ENCODE assay signal across 8 cellular contexts in the genomic region with DNA sequence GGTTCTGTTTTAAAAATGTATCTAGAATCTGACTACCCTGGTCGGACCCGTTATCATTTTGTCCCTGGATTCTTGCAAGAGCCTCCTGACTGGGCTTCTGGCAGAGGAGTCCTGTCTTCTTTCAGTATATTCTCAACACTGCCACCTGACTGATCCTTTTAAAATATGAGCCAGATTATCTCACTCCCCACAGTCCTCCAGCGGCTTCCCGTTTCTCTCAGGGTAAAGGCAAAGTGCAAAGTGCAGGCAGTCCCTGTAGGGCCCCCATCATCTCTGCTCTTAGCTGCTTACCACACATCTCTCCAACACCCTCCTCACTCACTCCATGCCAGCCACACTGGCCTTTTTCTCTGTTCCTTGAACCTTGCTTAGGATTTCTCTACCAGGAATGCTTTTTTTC. TPM values are rescaled to one million over a fixed set of nuclear protein-coding genes. Genes with fewer than 3 reads are reported as not detected.
DNase-seq lines count a peak whose midpoint lies in the region; ATAC-seq and TF ChIP-seq lines count a peak whose summit lies in the region.

No MANE protein-coding gene starts in this region.

- no peak; the same call in 2 of the 3 replicates for ATAC-seq in GM23338
- no peak for ATAC-seq in T-helper 17 cell
- peak; percentile 32 for ATAC-seq in Right ventricle myocardium superior (ENCODE audit: poor library complexity)
- ATAC-seq in GM21723 (IDR thresholded peaks at IDR 0.05; ENCODE audit: unreplicated experiment), result no peak

- intact Hi-C loops in Right ventricle myocardium superior (cut with DNase I), result no loop called here

- no peaks in the 10 kb centered on the region for H3K9me3 Mint-ChIP-seq in GM23338

- H3K4me1 Mint-ChIP-seq in GM23338, result peaks cover 23% of the 10 kb centered on the region
- H3K4me1 Mint-ChIP-seq in T-helper 17 cell, result peaks cover 44% of the 10 kb centered on the region

- H3K36me3 ChIP-seq in GM23338 (ENCODE audit: insufficient read depth) (no peaks in the 10 kb centered on the region), rectal smooth muscle tissue (ENCODE audit: control insufficient read depth, insufficient read depth, low read length) (peaks cover 2% of the 10 kb centered on the region)

- H3K27ac ChIP-seq in GM23338 (ENCODE audit: low read depth), result no peak overlapping the region
- H3K27ac ChIP-seq in rectal smooth muscle tissue (ENCODE audit: low read depth, low read length), result peak overlapping the region; percentile 83

- H3F3A ChIP-seq in GM23338 (replicated peaks; ENCODE audit: low read depth), result no peaks in the 10 kb centered on the region

- CTCF ChIA-PET in HEK293T (lab: Yijun Ruan, JAX), result interaction anchor here (1.3 kb wide), 1 partner anchor 16 kb away, joined by 3 read pairs; no protein-coding TSS in a partner anchor

- H3K4me3 Mint-ChIP-seq in GM23338 (no peak overlapping the region; the same call in 2 of the 3 replicates), T-helper 17 cell (peak overlapping the region; percentile 66)

- H3K4me1 ChIP-seq in GM23338 (ENCODE audit: insufficient read depth), result no peaks in the 10 kb centered on the region; the same call in 1 of the 2 replicates
- peaks cover 52% of the 10 kb centered on the region for H3K4me1 ChIP-seq in rectal smooth muscle tissue (ENCODE audit: control insufficient read depth, insufficient read depth, low read length)

- no peak for TF ChIP-seq CTCF in GM23338 (conservative IDR thresholded peaks at IDR 0.05; ENCODE audit: low read depth in 2 of 2)

- POLR2A ChIA-PET in HEK293T (lab: Yijun Ruan, JAX), result no interaction called here

- no peaks in the 10 kb centered on the region for H3K9me3 ChIP-seq in T-helper 17 cell (ENCODE audit: control insufficient read depth, low read length, poor library complexity, severe bottlenecking)

- no peaks in the 10 kb centered on the region for H4K20me1 ChIP-seq in GM23338 (replicated peaks; ENCODE audit: insufficient read depth)

- peak overlapping the region; percentile 24; the same call in 1 of the 2 replicates for H2AFZ ChIP-seq in GM23338

- H3K4me3 ChIP-seq in GM23338, result no peak overlapping the region
- H3K4me3 ChIP-seq in rectal smooth muscle tissue (ENCODE audit: low read length), result peak overlapping the region; percentile 25

- DNase-seq in GM23338 (ENCODE audit: low spot score) (no peak), T-helper 17 cell (no peak), Right ventricle myocardium superior (peak; percentile 46), HEK293T (ENCODE audit: extremely low spot score) (no peak), HK-2 (ENCODE audit: unreplicated experiment) (no peak)
- no peak for DNase-seq in activated CD8-positive, alpha-beta memory T cell treated with anti-CD3 and anti-CD28 coated beads, Interleukin-2, amount 50 U/mL, for 4 hours

- H3K27me3 Mint-ChIP-seq in GM23338 (ENCODE audit: insufficient read depth, low read depth, poor library complexity) (no peaks in the 10 kb centered on the region), T-helper 17 cell (no peaks in the 10 kb centered on the region)

- H3K79me2 ChIP-seq in GM23338 (replicated peaks; ENCODE audit: insufficient read depth), result no peaks in the 10 kb centered on the region

- H3K27me3 ChIP-seq in GM23338 (ENCODE audit: insufficient read depth) (no peaks in the 10 kb centered on the region), rectal smooth muscle tissue (ENCODE audit: control insufficient read depth, insufficient read depth, low read length) (no peaks in the 10 kb centered on the region)

- H3K9ac ChIP-seq in rectal smooth muscle tissue (ENCODE audit: low read length), result no peak overlapping the region

- H3K9me2 ChIP-seq in GM23338 (ENCODE audit: insufficient read depth), result no peaks in the 10 kb centered on the region

- H3K4me2 ChIP-seq in GM23338, result no peak overlapping the region

- H3K36me3 Mint-ChIP-seq in GM23338 (ENCODE audit: low read depth), result no peaks in the 10 kb centered on the region
- peaks cover 7% of the 10 kb centered on the region for H3K36me3 Mint-ChIP-seq in T-helper 17 cell (ENCODE audit: low read depth)

- H3K27ac Mint-ChIP-seq in GM23338, result no peak overlapping the region
- peak overlapping the region; percentile 95 for H3K27ac Mint-ChIP-seq in T-helper 17 cell

TF ChIP-seq in GM23338, 12 proteins besides CTCF, POLR2A, EP300 and RAD21 (continues in another document):
- TF ChIP-seq ZNF114 (CRISPR knock-in tag; IDR thresholded peaks at IDR 0.05), result no peak

TF ChIP-seq in HEK293T, 16 proteins besides CTCF, POLR2A, EP300 and RAD21:
- TF ChIP-seq TARDBP (IDR thresholded peaks at IDR 0.05), result no peak
- TF ChIP-seq SUZ12 (IDR thresholded peaks at IDR 0.05), result no peak
- no peak for TF ChIP-seq PKNOX1 (IDR thresholded peaks at IDR 0.05)
- no peak for TF ChIP-seq CTBP1 (IDR thresholded peaks at IDR 0.05; ENCODE audit: borderline replicate concordance)
- TF ChIP-seq FOXK2 (IDR thresholded peaks at IDR 0.05), result no peak
- no peak for TF ChIP-seq HDGF (IDR thresholded peaks at IDR 0.05; ENCODE audit: borderline replicate concordance)

RNA-seq across cellular contexts. Expression of gene CRTC3, which starts 28.5 kb away (rescaled TPM):
- total RNA-seq in GM23338 (2014; rRNA removed; shearing (Covaris generic)), result 3.8 and 6.5 TPM in 2 replicates
- 1.2 and 2.8 TPM in 2 replicates for polyA plus RNA-seq in GM23338 (2016; fragmentation: Nextera tagmentation; extraction: Ambion mirVana)
- 10 to 100 TPM; 76.0 to 84.4 TPM for total RNA-seq in T-helper 17 cell
- total RNA-seq in Right ventricle myocardium superior, result 27.2 TPM
